ENCODE assay signal across 16 cellular contexts in the genomic region with DNA sequence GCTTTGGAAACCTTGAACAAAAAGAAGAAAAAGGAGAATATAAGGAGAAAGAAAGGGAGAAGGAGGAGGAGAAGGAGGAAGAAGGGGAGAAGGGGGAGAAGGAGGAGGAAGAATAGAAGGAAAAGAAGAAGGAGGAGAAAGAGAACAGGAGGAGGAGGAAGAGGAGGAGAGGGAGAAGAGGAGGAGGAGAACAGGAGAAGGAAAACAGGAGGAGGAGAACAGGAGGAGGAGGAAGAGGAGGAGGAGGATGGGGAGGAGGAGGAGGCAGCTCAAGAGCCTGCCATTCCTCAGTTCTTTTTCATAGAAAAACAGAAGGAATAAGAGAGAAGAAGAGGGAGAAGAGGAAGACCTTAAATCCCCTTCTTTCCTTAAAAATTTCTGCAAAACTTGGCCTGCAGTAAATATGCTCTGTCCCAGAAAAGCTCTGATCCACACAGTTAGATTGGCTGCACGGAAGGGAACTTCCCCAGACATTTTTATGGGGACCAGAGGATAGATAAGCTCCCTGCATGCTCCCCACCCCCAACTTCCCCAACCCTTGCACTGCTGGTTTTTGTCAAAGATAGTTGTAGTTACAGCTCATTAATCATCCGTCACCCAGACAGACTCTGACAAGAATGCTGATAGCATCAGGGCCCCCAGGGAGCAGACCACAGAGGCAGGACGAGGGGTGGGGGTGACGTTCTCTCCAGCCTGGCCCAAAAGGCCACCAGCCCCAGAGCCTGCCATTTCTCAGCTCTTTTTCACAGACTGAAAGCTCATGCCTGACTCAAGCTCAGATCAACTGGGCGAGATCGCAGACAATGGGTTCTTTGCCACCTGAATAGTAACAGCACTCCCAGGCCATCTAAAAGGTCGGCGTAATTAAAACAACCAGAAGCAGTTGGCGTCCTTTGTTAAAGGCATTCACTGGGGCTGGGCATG. TPM values are rescaled to one million over a fixed set of nuclear protein-coding genes. Genes with fewer than 3 reads are reported as not detected.
DNase-seq lines count a peak whose midpoint lies in the region; ATAC-seq and TF ChIP-seq lines count a peak whose summit lies in the region.
"Had no signal": no experiment of that assay in that cellular context is flagged by ENCODE, and none has a peak within 500 bp of the region (broad histone marks: within the 10 kb centered on the region; RNA-seq: fewer than 3 reads in every experiment).

No MANE protein-coding gene starts in this region.

- H2AK5ac ChIP-seq in mesendoderm (ENCODE audit: low read length): peak overlapping the region; percentile 90

- peak overlapping the region; percentile 93 for H2BK5ac ChIP-seq in mesendoderm (ENCODE audit: low read length)

- no peak overlapping the region for H3K4me3 ChIP-seq in mesendoderm (ENCODE audit: low read length)
- H3K4me3 ChIP-seq: SK-N-MC had no signal

- no CpG with 5 or more reads among the region's 9 CpGs for WGBS in mesendoderm (ENCODE audit: extremely low coverage, insufficient coverage, low lambda C conversion rate)

- H3K4me2 ChIP-seq in mesendoderm (ENCODE audit: low read length): no peak overlapping the region

- H3K27me3 ChIP-seq in mesendoderm (ENCODE audit: insufficient read depth, low read length, poor library complexity): no peaks in the 10 kb centered on the region

- H3K79me1 ChIP-seq in mesendoderm (ENCODE audit: low read length): no peaks in the 10 kb centered on the region

- no peak overlapping the region for H3K27ac Mint-ChIP-seq in WTC11

- H3K9ac ChIP-seq in mesendoderm (ENCODE audit: low read length): peak overlapping the region; percentile 36

- H3K79me2 ChIP-seq in mesendoderm (ENCODE audit: control insufficient read depth, insufficient read depth, low read length): no peaks in the 10 kb centered on the region

- H4K5ac ChIP-seq in mesendoderm (ENCODE audit: low read length): no peak overlapping the region

- H3K27me3 Mint-ChIP-seq in WTC11 (ENCODE audit: low read depth): no peaks in the 10 kb centered on the region

- no peak overlapping the region for H3K23ac ChIP-seq in mesendoderm (ENCODE audit: low read length)

- no peak overlapping the region for H3K4me3 Mint-ChIP-seq in WTC11

- H3K9me3 Mint-ChIP-seq in WTC11: peaks cover 9% of the 10 kb centered on the region

- H3K4me1 Mint-ChIP-seq in WTC11: peaks cover 29% of the 10 kb centered on the region

- H3K56ac ChIP-seq in mesendoderm (ENCODE audit: low read length): peak overlapping the region; percentile 78

- peak; percentile 88 for DNase-seq in Daoy (ENCODE audit: low read depth)
- peak; percentile 70 for DNase-seq in HuH-7 (ENCODE audit: low spot score)
- no peak for DNase-seq in WTC11 (ENCODE audit: low spot score)
- peak; percentile 96 for DNase-seq in mesendoderm
- no peak for DNase-seq in anterior cingulate cortex (lab: John Stamatoyannopoulos, UW)
- no peak for DNase-seq in NCI-H524 (lab: John Stamatoyannopoulos, UW)
- DNase-seq in activated CD4-positive, alpha-beta T cell treated with anti-CD3 and anti-CD28 coated beads for 1 hour: no peak
- DNase-seq: foreskin keratinocyte; NCI-H1930; stimulated activated CD4-positive, alpha-beta T cell treated with anti-CD3 and anti-CD28 coated beads, Interleukin-12 subunit alpha, Interleukin-12 subunit beta, amount 100 ng/mL, for 4 hours; stimulated activated naive CD4-positive, alpha-beta T cell treated with Interleukin-2 at 50 U/mL for 16 hours had no signal

- ATAC-seq in WTC11 (peak; percentile 61), HG03045 (IDR thresholded peaks at IDR 0.05; ENCODE audit: unreplicated experiment) (no peak)
- ATAC-seq: foreskin keratinocyte, HCT116 had no signal

- H2BK15ac ChIP-seq in mesendoderm (replicated peaks; ENCODE audit: low read depth): no peak overlapping the region

- H3K4me1 ChIP-seq in mesendoderm (ENCODE audit: control insufficient read depth, low read depth, low read length): peaks cover 22% of the 10 kb centered on the region
- H3K4me1 ChIP-seq: foreskin keratinocyte had no signal

- POLR2A ChIA-PET in WTC11 (lab: Charles Lee): interaction anchor here (0.6 to 0.7 kb wide), 2 partner anchors 11 to 36 kb away, joined by 3 read pairs; no protein-coding TSS in a partner anchor

- no peaks in the 10 kb centered on the region for H3K36me3 ChIP-seq in mesendoderm (ENCODE audit: control insufficient read depth, insufficient read depth, low read length)

- CTCF ChIA-PET in WTC11 (lab: Charles Lee): interaction anchor here (0.6 to 1.5 kb wide), 3 partner anchors 50 to 591 kb away, joined by 3 to 6 read pairs (median 4); no protein-coding TSS in a partner anchor

- H3K36me3 Mint-ChIP-seq in WTC11: peaks cover 4% of the 10 kb centered on the region; the same call in 1 of the 2 replicates

- H3K18ac ChIP-seq in mesendoderm (ENCODE audit: low read length): peak overlapping the region; percentile 16

- peak overlapping the region; percentile 87 for H3K27ac ChIP-seq in mesendoderm (ENCODE audit: low read depth, low read length)
- H3K27ac ChIP-seq: foreskin keratinocyte, SK-N-MC had no signal

- no peak for TF ChIP-seq CTCF in WTC11 (IDR thresholded peaks at IDR 0.05)

- H4K8ac ChIP-seq in mesendoderm (ENCODE audit: low read depth, low read length): no peak overlapping the region

- peak overlapping the region; percentile 89 for H2BK120ac ChIP-seq in mesendoderm (ENCODE audit: low read depth, low read length)

- H3K4ac ChIP-seq in mesendoderm (ENCODE audit: low read depth, low read length): peak overlapping the region; percentile 41

TF ChIP-seq in WTC11, 78 proteins besides CTCF, POLR2A, EP300 and RAD21:
- no peak for TF ChIP-seq TP53 (CRISPR knock-in tag; IDR thresholded peaks at IDR 0.05)
- no peak for TF ChIP-seq ZNF232 (CRISPR knock-in tag; IDR thresholded peaks at IDR 0.05)
- no peak for TF ChIP-seq ZNF423 (CRISPR knock-in tag; IDR thresholded peaks at IDR 0.05)
- no peak for TF ChIP-seq ATF1 (CRISPR knock-in tag; IDR thresholded peaks at IDR 0.05)

RNA-seq across cellular contexts. Expression of a gene that starts 34.5 kb away (rescaled TPM):
- total RNA-seq in Daoy (2014; rRNA removed; shearing (Covaris generic)): not detected in 2 replicates
- total RNA-seq in WTC11 (2021): not detected in 3 replicates
- not detected for polyA plus RNA-seq in mesendoderm (2013, experiment 1 of 2)
- not detected for polyA plus RNA-seq in mesendoderm (2013, experiment 2 of 2)
- total RNA-seq: activated CD8-positive, alpha-beta memory T cell treated with anti-CD3 and anti-CD28 coated beads for 36 hours; foreskin keratinocyte; mononuclear cell had no signal
- polyA plus RNA-seq: foreskin keratinocyte had no signal

Comparison
In these comparisons a context has a peak if more than half of its experiments do, and no peak if none do; other contexts are left out.
1. DNase-seq: peak in Daoy (single experiment), HuH-7 (single experiment) and mesendoderm (single experiment); none in WTC11 (single experiment), anterior cingulate cortex (0 of 58), NCI-H524 (0 of 2) and activated CD4-positive, alpha-beta T cell treated with anti-CD3 and anti-CD28 coated beads for 1 hour (single experiment).